Comparison of ENCODE assay signal across 10 cellular contexts in genomic region chr3:9028134-9028533, GRCh38.
DNase-seq lines count a peak whose midpoint lies in the region; ATAC-seq and TF ChIP-seq lines count a peak whose summit lies in the region.
"Had no signal": no experiment of that assay in that cellular context is flagged by ENCODE, and none has a peak within 500 bp of the region (broad histone marks: within the 10 kb centered on the region; RNA-seq: fewer than 3 reads in every experiment).

No MANE protein-coding gene starts in this region.

- H3K4me3 Mint-ChIP-seq in brain, result peak overlapping the region in 2 of 5 experiments; percentile 16 to 54
- no peak overlapping the region for H3K4me3 Mint-ChIP-seq in WTC11

- in situ Hi-C loops in GM13977 (cut with MboI; ENCODE audit: low pct_unique_long_range_greater_than_20kb, low sequenced_read_pairs, unreplicated experiment), result no loop called here

- ATAC-seq in GM18870 (IDR thresholded peaks at IDR 0.05; ENCODE audit: unreplicated experiment) (no peak), GM18498 (IDR thresholded peaks at IDR 0.05; ENCODE audit: unreplicated experiment) (no peak), WTC11 (no peak)

- H3K4me1 Mint-ChIP-seq in brain (peaks cover 61% of the 10 kb centered on the region), WTC11 (no peaks in the 10 kb centered on the region)

- H3K27ac Mint-ChIP-seq in brain (peak overlapping the region; percentile 8 to 90 (median 84)), WTC11 (no peak overlapping the region)

- peak; percentile 63 for DNase-seq in LHCN-M2 (ENCODE audit: low read depth)
- DNase-seq in left kidney (ENCODE audit: low read depth, low spot score), result peak; percentile 50
- DNase-seq in substantia nigra (lab: John Stamatoyannopoulos, UW), result peak in 48 of 49 donors; percentile 13 to 94 (median 82)
- no peak for DNase-seq in GM13977 (ENCODE audit: low spot score)
- DNase-seq in WTC11 (ENCODE audit: low spot score), result no peak
- DNase-seq: activated CD4-positive, CD25-positive, alpha-beta regulatory T cell; effector CD4-positive, alpha-beta T cell had no signal

- no peak overlapping the region for H3K27ac ChIP-seq in substantia nigra (ENCODE audit: low read depth, low read length, poor library complexity, severe bottlenecking)

- H3K36me3 Mint-ChIP-seq in brain, result peaks cover 67% of the 10 kb centered on the region
- H3K36me3 Mint-ChIP-seq in WTC11, result no peaks in the 10 kb centered on the region

- H3K27me3 Mint-ChIP-seq in brain (no peaks in the 10 kb centered on the region), WTC11 (ENCODE audit: low read depth) (no peaks in the 10 kb centered on the region; the same call in 1 of the 2 replicates)

- POLR2A ChIA-PET in WTC11 (lab: Charles Lee), result no interaction called here

- CTCF ChIA-PET in WTC11 (lab: Charles Lee), result interaction anchor here (3.5 kb wide), 1 partner anchor 40 kb away, joined by 20 read pairs; no protein-coding TSS in a partner anchor

- no peaks in the 10 kb centered on the region for H3K9me3 Mint-ChIP-seq in brain
- H3K9me3 Mint-ChIP-seq in WTC11, result no peaks in the 10 kb centered on the region

- no peak for TF ChIP-seq CTCF in brain (conservative IDR thresholded peaks at IDR 0.05)
- no peak for TF ChIP-seq CTCF in GM13977 (IDR thresholded peaks at IDR 0.05; ENCODE audit: extremely low read depth, insufficient read depth, missing control alignments)
- TF ChIP-seq CTCF in WTC11 (IDR thresholded peaks at IDR 0.05), result no peak

TF ChIP-seq in WTC11, 78 proteins besides CTCF, POLR2A, EP300 and RAD21 (continues in another document):
- no peak for TF ChIP-seq HMGA2 (CRISPR knock-in tag; IDR thresholded peaks at IDR 0.05)
- no peak for TF ChIP-seq SMAD4 (CRISPR knock-in tag; IDR thresholded peaks at IDR 0.05)
- no peak for TF ChIP-seq TP53 (CRISPR knock-in tag; IDR thresholded peaks at IDR 0.05)
- no peak for TF ChIP-seq ATF2 (CRISPR knock-in tag; IDR thresholded peaks at IDR 0.05; ENCODE audit: borderline replicate concordance, low read depth)
- no peak for TF ChIP-seq NFATC4 (CRISPR knock-in tag; IDR thresholded peaks at IDR 0.05)
- no peak for TF ChIP-seq ELF4 (CRISPR knock-in tag; IDR thresholded peaks at IDR 0.05; ENCODE audit: low read depth)
- no peak for TF ChIP-seq ZNF671 (CRISPR knock-in tag; IDR thresholded peaks at IDR 0.05)
- TF ChIP-seq PRDM15 (CRISPR knock-in tag; IDR thresholded peaks at IDR 0.05), result no peak
- TF ChIP-seq, protein P1, sequence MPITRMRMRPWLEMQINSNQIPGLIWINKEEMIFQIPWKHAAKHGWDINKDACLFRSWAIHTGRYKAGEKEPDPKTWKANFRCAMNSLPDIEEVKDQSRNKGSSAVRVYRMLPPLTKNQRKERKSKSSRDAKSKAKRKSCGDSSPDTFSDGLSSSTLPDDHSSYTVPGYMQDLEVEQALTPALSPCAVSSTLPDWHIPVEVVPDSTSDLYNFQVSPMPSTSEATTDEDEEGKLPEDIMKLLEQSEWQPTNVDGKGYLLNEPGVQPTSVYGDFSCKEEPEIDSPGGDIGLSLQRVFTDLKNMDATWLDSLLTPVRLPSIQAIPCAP (CRISPR knock-in tag; IDR thresholded peaks at IDR 0.05), result no peak
- TF ChIP-seq RELA (CRISPR knock-in tag; IDR thresholded peaks at IDR 0.05; ENCODE audit: borderline replicate concordance), result no peak
- no peak for TF ChIP-seq GABPB1 (CRISPR knock-in tag; IDR thresholded peaks at IDR 0.05)
- TF ChIP-seq, protein P2, sequence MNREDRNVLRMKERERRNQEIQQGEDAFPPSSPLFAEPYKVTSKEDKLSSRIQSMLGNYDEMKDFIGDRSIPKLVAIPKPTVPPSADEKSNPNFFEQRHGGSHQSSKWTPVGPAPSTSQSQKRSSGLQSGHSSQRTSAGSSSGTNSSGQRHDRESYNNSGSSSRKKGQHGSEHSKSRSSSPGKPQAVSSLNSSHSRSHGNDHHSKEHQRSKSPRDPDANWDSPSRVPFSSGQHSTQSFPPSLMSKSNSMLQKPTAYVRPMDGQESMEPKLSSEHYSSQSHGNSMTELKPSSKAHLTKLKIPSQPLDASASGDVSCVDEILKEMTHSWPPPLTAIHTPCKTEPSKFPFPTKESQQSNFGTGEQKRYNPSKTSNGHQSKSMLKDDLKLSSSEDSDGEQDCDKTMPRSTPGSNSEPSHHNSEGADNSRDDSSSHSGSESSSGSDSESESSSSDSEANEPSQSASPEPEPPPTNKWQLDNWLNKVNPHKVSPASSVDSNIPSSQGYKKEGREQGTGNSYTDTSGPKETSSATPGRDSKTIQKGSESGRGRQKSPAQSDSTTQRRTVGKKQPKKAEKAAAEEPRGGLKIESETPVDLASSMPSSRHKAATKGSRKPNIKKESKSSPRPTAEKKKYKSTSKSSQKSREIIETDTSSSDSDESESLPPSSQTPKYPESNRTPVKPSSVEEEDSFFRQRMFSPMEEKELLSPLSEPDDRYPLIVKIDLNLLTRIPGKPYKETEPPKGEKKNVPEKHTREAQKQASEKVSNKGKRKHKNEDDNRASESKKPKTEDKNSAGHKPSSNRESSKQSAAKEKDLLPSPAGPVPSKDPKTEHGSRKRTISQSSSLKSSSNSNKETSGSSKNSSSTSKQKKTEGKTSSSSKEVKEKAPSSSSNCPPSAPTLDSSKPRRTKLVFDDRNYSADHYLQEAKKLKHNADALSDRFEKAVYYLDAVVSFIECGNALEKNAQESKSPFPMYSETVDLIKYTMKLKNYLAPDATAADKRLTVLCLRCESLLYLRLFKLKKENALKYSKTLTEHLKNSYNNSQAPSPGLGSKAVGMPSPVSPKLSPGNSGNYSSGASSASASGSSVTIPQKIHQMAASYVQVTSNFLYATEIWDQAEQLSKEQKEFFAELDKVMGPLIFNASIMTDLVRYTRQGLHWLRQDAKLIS (CRISPR knock-in tag; IDR thresholded peaks at IDR 0.05; ENCODE audit: borderline replicate concordance), result no peak
- TF ChIP-seq EMX1 (CRISPR knock-in tag; IDR thresholded peaks at IDR 0.05), result no peak
- no peak for TF ChIP-seq OVOL2 (CRISPR knock-in tag; IDR thresholded peaks at IDR 0.05; ENCODE audit: borderline replicate concordance)
- TF ChIP-seq, protein P3, sequence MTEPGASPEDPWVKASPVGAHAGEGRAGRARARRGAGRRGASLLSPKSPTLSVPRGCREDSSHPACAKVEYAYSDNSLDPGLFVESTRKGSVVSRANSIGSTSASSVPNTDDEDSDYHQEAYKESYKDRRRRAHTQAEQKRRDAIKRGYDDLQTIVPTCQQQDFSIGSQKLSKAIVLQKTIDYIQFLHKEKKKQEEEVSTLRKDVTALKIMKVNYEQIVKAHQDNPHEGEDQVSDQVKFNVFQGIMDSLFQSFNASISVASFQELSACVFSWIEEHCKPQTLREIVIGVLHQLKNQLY (CRISPR knock-in tag; IDR thresholded peaks at IDR 0.05), result no peak
- no peak for TF ChIP-seq MAX (CRISPR knock-in tag; IDR thresholded peaks at IDR 0.05)
- no peak for TF ChIP-seq ZNF416 (CRISPR knock-in tag; IDR thresholded peaks at IDR 0.05)
- TF ChIP-seq ZBTB43 (CRISPR knock-in tag; IDR thresholded peaks at IDR 0.05), result no peak
- TF ChIP-seq CBFB (CRISPR knock-in tag; IDR thresholded peaks at IDR 0.05; ENCODE audit: low read depth), result no peak

Comparison
In these comparisons a context has a peak if more than half of its experiments do, and no peak if none do; other contexts are left out.
1. DNase-seq: peak in LHCN-M2 (single experiment), left kidney (single experiment) and substantia nigra (48 of 49); none in GM13977 (single experiment) and WTC11 (single experiment).